In the genomic region with DNA sequence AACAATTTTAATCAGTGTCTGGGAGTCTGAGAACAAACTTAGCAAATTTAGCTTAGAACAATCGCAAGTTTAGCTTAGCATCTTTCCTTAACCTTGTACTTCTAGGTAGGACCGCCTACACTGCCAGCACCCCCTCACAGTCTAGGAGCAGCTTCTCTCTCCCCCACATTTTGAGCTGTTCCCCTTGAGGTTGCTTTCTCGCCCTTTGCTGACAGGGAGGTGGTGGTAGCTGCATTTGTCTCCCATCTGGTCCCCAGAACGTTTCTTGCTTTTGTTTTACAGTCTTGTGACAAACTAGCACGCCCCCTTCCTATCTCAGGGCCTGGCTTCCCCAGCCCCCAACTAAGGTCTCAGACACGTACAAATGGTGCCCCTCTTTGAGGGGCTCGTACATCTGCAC, we compare ENCODE assay signal across 9 cellular contexts. TPM values are rescaled to one million over a fixed set of nuclear protein-coding genes. Genes with fewer than 3 reads are reported as not detected.
DNase-seq lines count a peak whose midpoint lies in the region; ATAC-seq and TF ChIP-seq lines count a peak whose summit lies in the region.
"Had no signal": no experiment of that assay in that cellular context is flagged by ENCODE, and none has a peak within 500 bp of the region (broad histone marks: within the 10 kb centered on the region; RNA-seq: fewer than 3 reads in every experiment).

No MANE protein-coding gene starts in this region.

- H3K9me3 Mint-ChIP-seq in activated T-cell treated with anti-CD3 and anti-CD28 coated beads, Interleukin-2, amount 50 U/mL, for 4 hours: no peaks in the 10 kb centered on the region

- peak overlapping the region; percentile 9 for H3K9ac ChIP-seq in mucosa of stomach (ENCODE audit: low read length)

- H3K4me1 Mint-ChIP-seq in activated T-cell treated with anti-CD3 and anti-CD28 coated beads, Interleukin-2, amount 50 U/mL, for 4 hours (ENCODE audit: low read depth): peaks cover 72% of the 10 kb centered on the region

- H3K4me3 ChIP-seq in adrenal gland (no peak overlapping the region), mucosa of stomach (ENCODE audit: low read length) (no peak overlapping the region), thyroid gland (replicated peaks in 1 of 3) (no peak overlapping the region)

- intact Hi-C loops in adrenal gland (cut with DNase I): no loop called here
- intact Hi-C loops in thyroid gland (cut with DNase I): no loop called here

- H3K9me3 ChIP-seq in adrenal gland (replicated peaks in 1 of 3): no peaks in the 10 kb centered on the region
- no peaks in the 10 kb centered on the region for H3K9me3 ChIP-seq in mucosa of stomach (ENCODE audit: control insufficient read depth, low read length)
- no peaks in the 10 kb centered on the region for H3K9me3 ChIP-seq in thyroid gland

- peaks cover 22% of the 10 kb centered on the region for H3K36me3 Mint-ChIP-seq in activated T-cell treated with anti-CD3 and anti-CD28 coated beads, Interleukin-2, amount 50 U/mL, for 4 hours (ENCODE audit: insufficient read depth)

- H3K36me3 ChIP-seq in adrenal gland (replicated peaks in 1 of 2): no peaks in the 10 kb centered on the region
- H3K36me3 ChIP-seq in mucosa of stomach (ENCODE audit: control insufficient read depth, insufficient read depth, low read length): no peaks in the 10 kb centered on the region
- H3K36me3 ChIP-seq in thyroid gland: no peaks in the 10 kb centered on the region

- H3K27me3 ChIP-seq in adrenal gland (no peaks in the 10 kb centered on the region), mucosa of stomach (ENCODE audit: control insufficient read depth, insufficient read depth, low read length) (no peaks in the 10 kb centered on the region), thyroid gland (no peaks in the 10 kb centered on the region)

- DNase-seq in activated T-cell treated with anti-CD3 and anti-CD28 coated beads, Interleukin-2, amount 50 U/mL, for 4 hours: peak; percentile 14
- no peak for DNase-seq in activated T-cell treated with anti-CD3 and anti-CD28 coated beads for 4 hours
- DNase-seq in adrenal gland: no peak
- DNase-seq in thyroid gland: no peak
- DNase-seq in NCI-H1436 treated with DMSO at 0.1 percent for 48 hours (lab: John Stamatoyannopoulos, UW): no peak
- DNase-seq: COR-L47 had no signal

- TF ChIP-seq POLR2A in adrenal gland (IDR thresholded peaks at IDR 0.05): no peak
- no peak for TF ChIP-seq POLR2A in thyroid gland (IDR thresholded peaks at IDR 0.05)

- H3K4me1 ChIP-seq in adrenal gland (replicated peaks in 1 of 2): peaks cover 66 to 90% of the 10 kb centered on the region in 2 donors
- peaks cover 32% of the 10 kb centered on the region for H3K4me1 ChIP-seq in mucosa of stomach (ENCODE audit: control insufficient read depth, insufficient read depth, low read length)
- H3K4me1 ChIP-seq in thyroid gland: peaks cover 64 to 82% of the 10 kb centered on the region in 2 donors

- peak; percentile 42 to 59 for ATAC-seq in activated T-cell treated with anti-CD3 and anti-CD28 coated beads, Interleukin-2, amount 50 U/mL, for 4 hours
- no peak for ATAC-seq in HG02678 (IDR thresholded peaks at IDR 0.05; ENCODE audit: unreplicated experiment)
- no peak for ATAC-seq in GM21367 (IDR thresholded peaks at IDR 0.05; ENCODE audit: unreplicated experiment)

- H3K27me3 Mint-ChIP-seq in activated T-cell treated with anti-CD3 and anti-CD28 coated beads, Interleukin-2, amount 50 U/mL, for 4 hours (ENCODE audit: low read depth): no peaks in the 10 kb centered on the region

- WGBS in adrenal gland, 4 donors: 48 to 55% (median 54%) methylated on average over 7 of the region's 7 CpGs
- WGBS in thyroid gland, 2 donors: 62 to 67% methylated on average over 7 of the region's 7 CpGs

- H3K27ac ChIP-seq in adrenal gland (peak overlapping the region; percentile 53 to 92 (median 83)), thyroid gland (peak overlapping the region; percentile 68 to 89 (median 78))

- TF ChIP-seq CTCF in adrenal gland (IDR thresholded peaks at IDR 0.05) (no peak), thyroid gland (IDR thresholded peaks at IDR 0.05) (no peak)

- H3K4me3 Mint-ChIP-seq in activated T-cell treated with anti-CD3 and anti-CD28 coated beads, Interleukin-2, amount 50 U/mL, for 4 hours: no peak overlapping the region

RNA-seq across cellular contexts. Expression of gene CRTC3, which starts 27.4 kb away (rescaled TPM):
- 10 to 100 TPM; 28.2 to 33.0 (median 29.8) TPM for total RNA-seq in activated T-cell treated with anti-CD3 and anti-CD28 coated beads, Interleukin-2, amount 50 U/mL, for 4 hours
- total RNA-seq in adrenal gland (10 to 100 TPM; 24.1 to 46.7 (median 37.3) TPM), thyroid gland (10 to 100 TPM; 49.4 to 76.0 (median 62.6) TPM)
- polyA plus RNA-seq in adrenal gland: 10 to 100 TPM; 11.5 to 20.9 (median 19.7) TPM

Comparison
In these comparisons a context has a peak if more than half of its experiments do, and no peak if none do; other contexts are left out.
1. ATAC-seq: peak in activated T-cell treated with anti-CD3 and anti-CD28 coated beads, Interleukin-2, amount 50 U/mL, for 4 hours (2 of 2); none in HG02678 (single experiment) and GM21367 (single experiment).